13 cellular contexts compared by ENCODE assay signal in the genomic region with DNA sequence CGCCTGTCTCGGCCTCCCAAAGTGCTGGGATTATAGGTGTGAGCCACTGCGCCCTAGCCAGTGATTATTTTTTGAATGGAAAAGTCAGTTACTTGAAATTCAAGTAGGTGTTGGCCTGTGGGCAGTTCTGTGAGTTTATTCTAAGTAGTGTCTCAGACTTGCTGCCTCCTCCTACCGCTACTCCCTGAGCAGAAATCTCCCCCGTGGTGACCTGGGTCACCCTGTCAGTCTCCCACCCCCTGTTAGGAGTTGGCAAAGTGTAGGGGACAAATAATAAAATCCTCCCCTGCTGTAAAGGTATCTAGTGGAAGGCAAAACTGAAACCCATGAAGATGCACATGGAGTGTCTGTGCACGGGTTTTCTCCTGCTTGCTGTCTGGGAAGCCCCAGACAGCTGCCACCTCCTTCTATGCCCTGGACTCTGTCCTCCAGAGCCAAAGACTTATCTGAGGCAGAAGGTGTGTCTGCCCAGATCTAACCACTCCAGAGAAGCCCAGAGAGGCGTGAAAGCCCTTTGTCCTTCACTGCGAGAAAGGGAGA. TPM values are rescaled to one million over a fixed set of nuclear protein-coding genes. Genes with fewer than 3 reads are reported as not detected.
A peak's percentile ranks its signal among the peaks of the same experiment; 100 is the strongest.
DNase-seq lines count a peak whose midpoint lies in the region; ATAC-seq and TF ChIP-seq lines count a peak whose summit lies in the region.
"Had no signal": no experiment of that assay in that cellular context is flagged by ENCODE, and none has a peak within 500 bp of the region (broad histone marks: within the 10 kb centered on the region; RNA-seq: fewer than 3 reads in every experiment).

No MANE protein-coding gene starts in this region.

- no peaks in the 10 kb centered on the region for H3K27me3 Mint-ChIP-seq in nephron (ENCODE audit: low read depth)
- no peaks in the 10 kb centered on the region for H3K27me3 Mint-ChIP-seq in activated T-helper 1 cell treated with anti-CD3 and anti-CD28 coated beads, Interleukin-12 subunit alpha, Interleukin-12 subunit beta, Interleukin-2, Interleukin-4 antibody, amounts not matched to agents 30 ng/mL and 10 ng/mL and 1 ng/mL, durations not matched to agents 14 hours and 24 hours and 36 hours (ENCODE audit: insufficient read depth)

- no peak overlapping the region for H3K4me2 ChIP-seq in BLaER1
- H3K4me2 ChIP-seq: KMS-11 had no signal

- peak overlapping the region in 2 of 3 experiments; percentile 17 to 79 for H3K27ac Mint-ChIP-seq in nephron
- no peak overlapping the region for H3K27ac Mint-ChIP-seq in activated T-helper 1 cell treated with anti-CD3 and anti-CD28 coated beads, Interleukin-12 subunit alpha, Interleukin-12 subunit beta, Interleukin-2, Interleukin-4 antibody, amounts not matched to agents 30 ng/mL and 10 ng/mL and 1 ng/mL, durations not matched to agents 14 hours and 24 hours and 36 hours

- in situ Hi-C loops in Panc1 (cut with HindIII; ENCODE audit: low pct_unique_long_range_greater_than_20kb, low sequenced_read_pairs): no loop called here

- H3K4me3 ChIP-seq in BLaER1 (no peak overlapping the region), Panc1 (ENCODE audit: low read depth in 2 of 2, low read length in 2 of 2) (no peak overlapping the region), dorsolateral prefrontal cortex (no peak overlapping the region)
- H3K4me3 ChIP-seq: SJSA1, vagina had no signal

- H3K36me3 Mint-ChIP-seq in nephron (ENCODE audit: low read depth): peaks cover 54% of the 10 kb centered on the region
- H3K36me3 Mint-ChIP-seq in activated T-helper 1 cell treated with anti-CD3 and anti-CD28 coated beads, Interleukin-12 subunit alpha, Interleukin-12 subunit beta, Interleukin-2, Interleukin-4 antibody, amounts not matched to agents 30 ng/mL and 10 ng/mL and 1 ng/mL, durations not matched to agents 14 hours and 24 hours and 36 hours (ENCODE audit: low read depth): peaks cover 34% of the 10 kb centered on the region

- no peak for DNase-seq in Panc1 (ENCODE audit: low read depth, low spot score)
- DNase-seq in dorsolateral prefrontal cortex: no peak
- no peak for DNase-seq in activated T-helper 1 cell treated with anti-CD3 and anti-CD28 coated beads, Interleukin-12 subunit alpha, Interleukin-12 subunit beta, Interleukin-2, Interleukin-4 antibody, amounts not matched to agents 30 ng/mL and 10 ng/mL and 1 ng/mL, durations not matched to agents 14 hours and 24 hours and 36 hours (ENCODE audit: low spot score)
- DNase-seq in NCI-H187 treated with DMSO at 0.1 percent for 48 hours (lab: John Stamatoyannopoulos, UW): no peak
- no peak for DNase-seq in SK-N-DZ (ENCODE audit: low spot score)
- DNase-seq: effector CD4-positive, alpha-beta T cell had no signal

- no peaks in the 10 kb centered on the region for H3K27me3 ChIP-seq in BLaER1
- no peaks in the 10 kb centered on the region for H3K27me3 ChIP-seq in Panc1 (ENCODE audit: control insufficient read depth, insufficient read depth, low read length)
- no peaks in the 10 kb centered on the region for H3K27me3 ChIP-seq in dorsolateral prefrontal cortex
- H3K27me3 ChIP-seq: foreskin keratinocyte, SJSA1, vagina had no signal

- peaks cover 98% of the 10 kb centered on the region for H3K36me3 ChIP-seq in BLaER1
- no peaks in the 10 kb centered on the region; the same call in 1 of the 2 replicates for H3K36me3 ChIP-seq in Panc1 (ENCODE audit: control insufficient read depth, insufficient read depth, low read length)

- peak; percentile 51; the same call in 1 of the 2 replicates for ATAC-seq in Panc1
- ATAC-seq in GM21619 (IDR thresholded peaks at IDR 0.05; ENCODE audit: unreplicated experiment): no peak

- H3K9me3 Mint-ChIP-seq in nephron: no peaks in the 10 kb centered on the region
- H3K9me3 Mint-ChIP-seq in activated T-helper 1 cell treated with anti-CD3 and anti-CD28 coated beads, Interleukin-12 subunit alpha, Interleukin-12 subunit beta, Interleukin-2, Interleukin-4 antibody, amounts not matched to agents 30 ng/mL and 10 ng/mL and 1 ng/mL, durations not matched to agents 14 hours and 24 hours and 36 hours: no peaks in the 10 kb centered on the region

- peak overlapping the region; percentile 35; the same call in 1 of the 2 replicates for H3K9ac ChIP-seq in BLaER1
- H3K9ac ChIP-seq: KMS-11 had no signal

- TF ChIP-seq CTCF in Panc1 (IDR thresholded peaks at IDR 0.05): no peak
- no peak for TF ChIP-seq CTCF in dorsolateral prefrontal cortex (IDR thresholded peaks at IDR 0.05 in 54 of 56, conservative IDR thresholded peaks at IDR 0.05 in 2 of 56; ENCODE audit: low read depth in 1 of 56, partially characterized antibody in 56 of 56)
- TF ChIP-seq CTCF in nephron (IDR thresholded peaks at IDR 0.05; ENCODE audit: unreplicated experiment in 3 of 3): no peak

- intact Hi-C loops in Panc1 (cut with micrococcal nuclease; ENCODE audit: unreplicated experiment) (loop anchor here (10.0 kb wide), 1 partner anchor 60 kb away; no protein-coding TSS in a partner anchor), dorsolateral prefrontal cortex (cut with DNase I) (loop anchor here in 1 of 2 donors (2.0 kb wide), 1 partner anchor 96 kb away; no protein-coding TSS in a partner anchor)
- intact Hi-C loops in activated T-helper 1 cell treated with anti-CD3 and anti-CD28 coated beads, Interleukin-12 subunit alpha, Interleukin-12 subunit beta, Interleukin-2, Interleukin-4 antibody, amounts not matched to agents 30 ng/mL and 10 ng/mL and 1 ng/mL, durations not matched to agents 14 hours and 24 hours and 36 hours (cut with micrococcal nuclease): no loop called here

- no peak overlapping the region for H3K4me3 Mint-ChIP-seq in nephron
- H3K4me3 Mint-ChIP-seq in activated T-helper 1 cell treated with anti-CD3 and anti-CD28 coated beads, Interleukin-12 subunit alpha, Interleukin-12 subunit beta, Interleukin-2, Interleukin-4 antibody, amounts not matched to agents 30 ng/mL and 10 ng/mL and 1 ng/mL, durations not matched to agents 14 hours and 24 hours and 36 hours: no peak overlapping the region

- POLR2A ChIA-PET in Panc1 (lab: Charles Lee): interaction anchor here (1.0 kb wide), 1 partner anchor 26 kb away, joined by 3 read pairs; no protein-coding TSS in a partner anchor

- no peaks in the 10 kb centered on the region for H3K4me1 Mint-ChIP-seq in nephron
- no peaks in the 10 kb centered on the region for H3K4me1 Mint-ChIP-seq in activated T-helper 1 cell treated with anti-CD3 and anti-CD28 coated beads, Interleukin-12 subunit alpha, Interleukin-12 subunit beta, Interleukin-2, Interleukin-4 antibody, amounts not matched to agents 30 ng/mL and 10 ng/mL and 1 ng/mL, durations not matched to agents 14 hours and 24 hours and 36 hours (ENCODE audit: low read depth)

- H3K9me3 ChIP-seq in BLaER1 (no peaks in the 10 kb centered on the region), Panc1 (ENCODE audit: control insufficient read depth, insufficient read depth, low read depth, low read length) (no peaks in the 10 kb centered on the region)
- H3K9me3 ChIP-seq: SJSA1, vagina had no signal

- H3K27ac ChIP-seq in BLaER1 (no peak overlapping the region), Panc1 (ENCODE audit: low read length) (0 out of 2 replicates have a peak overlapping the region, but pooled peaks have one; percentile 59), dorsolateral prefrontal cortex (peak overlapping the region in 50 of 59 donors; percentile 1 to 79 (median 54))
- H3K27ac ChIP-seq: foreskin keratinocyte, KMS-11, SJSA1, vagina had no signal

- no TSS peak for BruUV-seq in Panc1 (replicated peaks; lab: Mats Ljungman, UMichigan)

- no peaks in the 10 kb centered on the region for H3K4me1 ChIP-seq in BLaER1
- H3K4me1 ChIP-seq in Panc1 (ENCODE audit: control insufficient read depth, insufficient read depth, low read length): peaks cover 6% of the 10 kb centered on the region
- H3K4me1 ChIP-seq: foreskin keratinocyte, SJSA1, vagina had no signal

- H4K20me1 ChIP-seq in BLaER1: no peaks in the 10 kb centered on the region

- CTCF ChIA-PET in Panc1 (lab: Charles Lee): interaction anchor here (1.0 to 1.1 kb wide), 4 partner anchors 32 to 180 kb away, joined by 3 to 6 read pairs (median 4); no protein-coding TSS in a partner anchor

RNA-seq across cellular contexts. Expression of gene SNAP29, which starts 26.3 kb away (rescaled TPM):
- total RNA-seq in Panc1 (2021; ENCODE audit: unreplicated experiment) (24.5 TPM), dorsolateral prefrontal cortex (10 to 100 TPM; 16.5 to 33.5 (median 23.5) TPM)
- polyA plus RNA-seq in Panc1 (2012; ENCODE audit: insufficient read length): 29.0 TPM
- total RNA-seq in activated T-helper 1 cell treated with anti-CD3 and anti-CD28 coated beads, Interleukin-12 subunit alpha, Interleukin-12 subunit beta, Interleukin-2, Interleukin-4 antibody, amounts not matched to agents 30 ng/mL and 10 ng/mL and 1 ng/mL, durations not matched to agents 14 hours and 24 hours and 36 hours: 24.6 and 27.7 TPM in 2 replicates
- 9.4 and 10.3 TPM in 2 replicates for polyA plus RNA-seq in SK-N-DZ (2014; cell fraction: cytosol; rRNA removed)
- 6.2 and 6.6 TPM in 2 replicates for polyA plus RNA-seq in SK-N-DZ (2014; cell fraction: nucleus; rRNA removed)

RNA-seq across cellular contexts. Expression of gene PI4KA, which starts 26.5 kb away (rescaled TPM):
- total RNA-seq in Panc1 (2021; ENCODE audit: unreplicated experiment): 54.3 TPM
- 58.3 TPM for polyA plus RNA-seq in Panc1 (2012; ENCODE audit: insufficient read length)
- total RNA-seq in dorsolateral prefrontal cortex: 100 to 1,000 TPM; 211 to 601 (median 463) TPM
- 80.4 and 84.7 TPM in 2 replicates for total RNA-seq in activated T-helper 1 cell treated with anti-CD3 and anti-CD28 coated beads, Interleukin-12 subunit alpha, Interleukin-12 subunit beta, Interleukin-2, Interleukin-4 antibody, amounts not matched to agents 30 ng/mL and 10 ng/mL and 1 ng/mL, durations not matched to agents 14 hours and 24 hours and 36 hours
- polyA plus RNA-seq in SK-N-DZ (2014; cell fraction: cytosol; rRNA removed): 30.7 and 35.9 TPM in 2 replicates
- 80.8 and 155 TPM in 2 replicates for polyA plus RNA-seq in SK-N-DZ (2014; cell fraction: nucleus; rRNA removed)

RNA-seq across cellular contexts. Expression of gene CRKL, which starts 32.1 kb away (rescaled TPM):
- total RNA-seq in Panc1 (2021; ENCODE audit: unreplicated experiment): 59.4 TPM
- polyA plus RNA-seq in Panc1 (2012; ENCODE audit: insufficient read length): 24.6 TPM
- 100 to 1,000 TPM in 31 of 120 experiments, 10 to 100 TPM in 89; 75.1 to 125 (median 94.5) TPM for total RNA-seq in dorsolateral prefrontal cortex
- 78.2 and 79.2 TPM in 2 replicates for total RNA-seq in activated T-helper 1 cell treated with anti-CD3 and anti-CD28 coated beads, Interleukin-12 subunit alpha, Interleukin-12 subunit beta, Interleukin-2, Interleukin-4 antibody, amounts not matched to agents 30 ng/mL and 10 ng/mL and 1 ng/mL, durations not matched to agents 14 hours and 24 hours and 36 hours
- polyA plus RNA-seq in SK-N-DZ (2014; cell fraction: cytosol; rRNA removed): 72.7 and 81.3 TPM in 2 replicates
- polyA plus RNA-seq in SK-N-DZ (2014; cell fraction: nucleus; rRNA removed): 33.4 and 40.2 TPM in 2 replicates
